ENCODE assay signal across 2 cellular contexts in the genomic region with DNA sequence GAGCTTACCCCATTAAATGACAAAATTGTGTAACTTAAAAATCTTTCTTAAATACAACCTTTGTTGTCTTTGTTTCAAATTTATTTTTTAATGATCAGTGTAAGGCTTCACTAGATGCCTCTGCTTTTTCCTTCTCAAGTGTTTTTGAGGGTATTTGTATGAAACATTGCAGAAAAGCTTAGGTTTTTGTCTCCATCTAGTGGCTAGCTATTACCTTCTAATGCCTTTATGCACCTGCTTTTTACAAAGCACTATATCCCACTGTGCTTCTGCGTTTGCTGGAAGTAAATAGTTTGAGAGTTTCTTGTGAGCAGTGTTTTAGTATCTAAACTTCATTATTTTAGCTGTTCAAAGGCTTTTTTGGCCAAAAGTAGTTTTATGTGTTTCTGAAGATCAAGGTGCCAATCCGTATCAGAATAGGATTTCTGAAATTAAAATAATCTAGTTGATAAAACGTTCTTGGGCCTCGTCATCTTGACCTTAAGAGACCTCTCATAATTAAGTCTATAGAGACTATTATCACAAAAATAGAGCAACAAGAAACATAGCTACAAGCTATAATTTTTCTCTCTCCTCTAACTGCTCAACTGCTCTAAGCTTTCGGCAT.
TF ChIP-seq lines count a peak whose summit lies in the region.

No MANE protein-coding gene starts in this region.

TF ChIP-seq in HCT116, 20 proteins besides CTCF, POLR2A, EP300 and RAD21:
- TF ChIP-seq SIN3A (IDR thresholded peaks at IDR 0.05; ENCODE audit: low read depth) (peak; percentile 33; the same call in 1 of the 2 replicates), POLR2AphosphoS5 (IDR thresholded peaks at IDR 0.05; ENCODE audit: low read depth, low read length) (0 out of 2 replicates have a peak, but pooled peaks have one; percentile 29), ZNF274 (IDR thresholded peaks at IDR 0.05; ENCODE audit: low read depth, low read length) (no peak), ELF1 (IDR thresholded peaks at IDR 0.05; ENCODE audit: borderline replicate concordance, low read depth) (no peak)
- TF ChIP-seq, protein P1, sequence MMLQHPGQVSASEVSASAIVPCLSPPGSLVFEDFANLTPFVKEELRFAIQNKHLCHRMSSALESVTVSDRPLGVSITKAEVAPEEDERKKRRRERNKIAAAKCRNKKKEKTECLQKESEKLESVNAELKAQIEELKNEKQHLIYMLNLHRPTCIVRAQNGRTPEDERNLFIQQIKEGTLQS (IDR thresholded peaks at IDR 0.05), result no peak

TF ChIP-seq in GM12878, 131 proteins besides CTCF, POLR2A, EP300 and RAD21:
- TF ChIP-seq RELA (IDR thresholded peaks at IDR 0.05; ENCODE audit: borderline replicate concordance, partially characterized antibody) (no peak), SMAD5 (IDR thresholded peaks at IDR 0.05; ENCODE audit: low read depth) (no peak), ESRRA (IDR thresholded peaks at IDR 0.05; ENCODE audit: low read length) (no peak), ZNF207 (IDR thresholded peaks at IDR 0.05; ENCODE audit: borderline replicate concordance) (no peak), SUPT20H (IDR thresholded peaks at IDR 0.05; ENCODE audit: borderline replicate concordance, control insufficient read depth, low read depth, low read length) (no peak), SPI1 (IDR thresholded peaks at IDR 0.05; ENCODE audit: borderline replicate concordance, insufficient read depth, low read depth, low read length) (no peak), MAX (IDR thresholded peaks at IDR 0.05; ENCODE audit: low read depth, low read length) (no peak), ZBTB33 (IDR thresholded peaks at IDR 0.05) (no peak), SMC3 (IDR thresholded peaks at IDR 0.05; ENCODE audit: borderline replicate concordance, low read length) (peak; percentile 70; the same call in 1 of the 2 replicates), SMAD1 (IDR thresholded peaks at IDR 0.05; ENCODE audit: low read depth, partially characterized antibody) (no peak)
- TF ChIP-seq, protein P2, sequence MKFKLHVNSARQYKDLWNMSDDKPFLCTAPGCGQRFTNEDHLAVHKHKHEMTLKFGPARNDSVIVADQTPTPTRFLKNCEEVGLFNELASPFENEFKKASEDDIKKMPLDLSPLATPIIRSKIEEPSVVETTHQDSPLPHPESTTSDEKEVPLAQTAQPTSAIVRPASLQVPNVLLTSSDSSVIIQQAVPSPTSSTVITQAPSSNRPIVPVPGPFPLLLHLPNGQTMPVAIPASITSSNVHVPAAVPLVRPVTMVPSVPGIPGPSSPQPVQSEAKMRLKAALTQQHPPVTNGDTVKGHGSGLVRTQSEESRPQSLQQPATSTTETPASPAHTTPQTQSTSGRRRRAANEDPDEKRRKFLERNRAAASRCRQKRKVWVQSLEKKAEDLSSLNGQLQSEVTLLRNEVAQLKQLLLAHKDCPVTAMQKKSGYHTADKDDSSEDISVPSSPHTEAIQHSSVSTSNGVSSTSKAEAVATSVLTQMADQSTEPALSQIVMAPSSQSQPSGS (IDR thresholded peaks at IDR 0.05; ENCODE audit: low read length), result 0 out of 2 replicates have a peak, but pooled peaks have one; percentile 33
- TF ChIP-seq, protein P3, sequence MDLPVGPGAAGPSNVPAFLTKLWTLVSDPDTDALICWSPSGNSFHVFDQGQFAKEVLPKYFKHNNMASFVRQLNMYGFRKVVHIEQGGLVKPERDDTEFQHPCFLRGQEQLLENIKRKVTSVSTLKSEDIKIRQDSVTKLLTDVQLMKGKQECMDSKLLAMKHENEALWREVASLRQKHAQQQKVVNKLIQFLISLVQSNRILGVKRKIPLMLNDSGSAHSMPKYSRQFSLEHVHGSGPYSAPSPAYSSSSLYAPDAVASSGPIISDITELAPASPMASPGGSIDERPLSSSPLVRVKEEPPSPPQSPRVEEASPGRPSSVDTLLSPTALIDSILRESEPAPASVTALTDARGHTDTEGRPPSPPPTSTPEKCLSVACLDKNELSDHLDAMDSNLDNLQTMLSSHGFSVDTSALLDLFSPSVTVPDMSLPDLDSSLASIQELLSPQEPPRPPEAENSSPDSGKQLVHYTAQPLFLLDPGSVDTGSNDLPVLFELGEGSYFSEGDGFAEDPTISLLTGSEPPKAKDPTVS (IDR thresholded peaks at IDR 0.05; ENCODE audit: low read depth, low read length), result no peak
